1 cellular context compared by ENCODE assay signal in genomic region chr6:37556884-37557644, GRCh38.
TF ChIP-seq lines count a peak whose summit lies in the region.

No MANE protein-coding gene starts in this region.

TF ChIP-seq in HepG2, 621 proteins besides CTCF, POLR2A, EP300 and RAD21 (continued from another document):
- TF ChIP-seq MYPOP (CRISPR knock-in tag; IDR thresholded peaks at IDR 0.05) (no peak), TCF7L2 (IDR thresholded peaks at IDR 0.05; ENCODE audit: low read depth, low read length) (no peak), ZFP37 (CRISPR knock-in tag; IDR thresholded peaks at IDR 0.05; ENCODE audit: borderline replicate concordance) (no peak), ZBTB25 (CRISPR knock-in tag; IDR thresholded peaks at IDR 0.05) (no peak), RXRA (CRISPR knock-in tag; IDR thresholded peaks at IDR 0.05) (no peak), ZNF280B (CRISPR knock-in tag; IDR thresholded peaks at IDR 0.05; ENCODE audit: borderline replicate concordance) (no peak), HNRNPL (IDR thresholded peaks at IDR 0.05; ENCODE audit: low read depth, low read length) (no peak), ZNF674 (CRISPR knock-in tag; IDR thresholded peaks at IDR 0.05; ENCODE audit: low read depth) (no peak), ZNF597 (CRISPR knock-in tag; IDR thresholded peaks at IDR 0.05) (no peak), MTF1 (CRISPR knock-in tag; IDR thresholded peaks at IDR 0.05) (no peak), ZUFSP (CRISPR knock-in tag; IDR thresholded peaks at IDR 0.05; ENCODE audit: borderline replicate concordance) (no peak), CEBPG (CRISPR knock-in tag; IDR thresholded peaks at IDR 0.05) (no peak), HOXA9 (CRISPR knock-in tag; IDR thresholded peaks at IDR 0.05; ENCODE audit: borderline replicate concordance) (no peak), SMC3 (IDR thresholded peaks at IDR 0.05; ENCODE audit: low read length) (no peak)
